Comparison of ENCODE assay signal across 9 cellular contexts in genomic region chr16:81522141-81522701, GRCh38.
DNase-seq lines count a peak whose midpoint lies in the region; ATAC-seq, FAIRE-seq and TF ChIP-seq lines count a peak whose summit lies in the region.
"Had no signal": no experiment of that assay in that cellular context is flagged by ENCODE, and none has a peak within 500 bp of the region (broad histone marks: within the 10 kb centered on the region; RNA-seq: fewer than 3 reads in every experiment).

No MANE protein-coding gene starts in this region.

- peak in 3 of 7 experiments; percentile 28 to 66 (median 39) for DNase-seq in CD8-positive, alpha-beta T cell
- DNase-seq in HPDE6-E6E7 (ENCODE audit: extremely low spot score): peak; percentile 58
- peak; percentile 27 to 85 (median 76) for DNase-seq in K562 (ENCODE audit: extremely low read depth in 1 of 4, low spot score in 3 of 4)
- DNase-seq in mucosa of descending colon: peak in 1 of 3 donors; percentile 41
- no peak for DNase-seq in GDM1 (lab: John Stamatoyannopoulos, UW)
- DNase-seq in activated CD4-positive, CD25-positive, alpha-beta regulatory T cell treated with anti-CD3 and anti-CD28 coated beads, Interleukin-2, amount 50 U/mL, for 72 hours: no peak
- no peak for DNase-seq in NCI-H524 treated with DMSO at 0.1 percent for 48 hours (lab: John Stamatoyannopoulos, UW)
- DNase-seq: activated CD4-positive, CD25-positive, alpha-beta regulatory T cell; KBM-7 had no signal

- CTCF ChIA-PET in CD8-positive, alpha-beta T cell (lab: Charles Lee): interaction anchor here (1.0 kb wide), 1 partner anchor 56 kb away, joined by 3 read pairs; no protein-coding TSS in a partner anchor
- CTCF ChIA-PET in K562 (lab: Yijun Ruan, JAX; ENCODE audit: low intra/inter-chr PET ratio): interaction anchor here (0.6 kb wide), 1 partner anchor 25 kb away, joined by 6 read pairs; no protein-coding TSS in a partner anchor

- peaks cover 59% of the 10 kb centered on the region for H3K4me1 Mint-ChIP-seq in CD8-positive, alpha-beta T cell (ENCODE audit: low read depth)

- H3K36me3 ChIP-seq in CD8-positive, alpha-beta T cell (ENCODE audit: insufficient read depth, low read length): no peaks in the 10 kb centered on the region
- H3K36me3 ChIP-seq in K562 (ENCODE audit: control insufficient read depth, insufficient read depth, low read length) (peaks cover 27% of the 10 kb centered on the region; the same call in 2 of the 3 replicates), mucosa of descending colon (ENCODE audit: low read depth) (no peaks in the 10 kb centered on the region)

- FAIRE-seq in K562 (lab: Jason Lieb, UNC): no peak

- no peaks in the 10 kb centered on the region for H3K27me3 ChIP-seq in CD8-positive, alpha-beta T cell (ENCODE audit: insufficient read depth, low read length)
- no peaks in the 10 kb centered on the region for H3K27me3 ChIP-seq in K562 (ENCODE audit: control insufficient read depth in 2 of 2, insufficient read depth in 2 of 2, low read length in 2 of 2)

- H3K4me1 ChIP-seq in CD8-positive, alpha-beta T cell (ENCODE audit: insufficient read depth, low read length): peaks cover 46% of the 10 kb centered on the region
- H3K4me1 ChIP-seq in K562 (replicated peaks in 1 of 2; ENCODE audit: control insufficient read depth in 2 of 2, insufficient read depth in 2 of 2, low read length in 2 of 2): peaks cover 24 to 31% of the 10 kb centered on the region in 2 experiments
- H3K4me1 ChIP-seq in mucosa of descending colon (ENCODE audit: low read depth): peaks cover 5% of the 10 kb centered on the region

- no peaks in the 10 kb centered on the region for H3K27me3 Mint-ChIP-seq in CD8-positive, alpha-beta T cell (ENCODE audit: low read depth)

- no peak for TF ChIP-seq EP300 in K562 (IDR thresholded peaks at IDR 0.05; ENCODE audit: low read length)

- intact Hi-C loops in CD8-positive, alpha-beta T cell (cut with DNase I, micrococcal nuclease): loop anchor here (1.0 to 10.0 kb wide), 7 partner anchors 50 to 1133 kb away; partner anchors contain the start of gene CMIP (in 2 of the 2)
- intact Hi-C loops in K562 (cut with micrococcal nuclease): no loop called here
- intact Hi-C loops in mucosa of descending colon (cut with DNase I, micrococcal nuclease): no loop called here

- no peaks in the 10 kb centered on the region for H3K9me3 Mint-ChIP-seq in CD8-positive, alpha-beta T cell

- no peak for TF ChIP-seq RAD21 in K562 (CRISPR knock-in tag; conservative IDR thresholded peaks at IDR 0.05 in 1 of 2, IDR thresholded peaks at IDR 0.05 in 1 of 2)

- H3K36me3 Mint-ChIP-seq in CD8-positive, alpha-beta T cell: peaks cover 13% of the 10 kb centered on the region

- no peak overlapping the region for H3K4me2 ChIP-seq in K562 (ENCODE audit: insufficient read depth, low read length)

- H3K27ac Mint-ChIP-seq in CD8-positive, alpha-beta T cell: peak overlapping the region; percentile 96

- H3K27ac ChIP-seq in CD8-positive, alpha-beta T cell (ENCODE audit: low read depth, low read length): peak overlapping the region; percentile 54
- no peak overlapping the region for H3K27ac ChIP-seq in K562 (ENCODE audit: extremely low read depth, low read depth, low read length)

- no peak overlapping the region for H2AFZ ChIP-seq in K562 (ENCODE audit: low read depth, low read length)

- H3K4me3 Mint-ChIP-seq in CD8-positive, alpha-beta T cell: no peak overlapping the region

- H3K9ac ChIP-seq in K562 (ENCODE audit: insufficient read depth in 1 of 2, low read depth in 2 of 2, low read length in 2 of 2): peak overlapping the region in 1 of 2 experiments; percentile 6; a peak in 1 of 4 replicates

- in situ Hi-C loops in K562 (cut with MboI): no loop called here

- no peak for TF ChIP-seq POLR2A in K562 (conservative IDR thresholded peaks at IDR 0.05)

- no peak overlapping the region for H3K4me3 ChIP-seq in CD8-positive, alpha-beta T cell (ENCODE audit: low read depth, low read length)
- H3K4me3 ChIP-seq in K562 (no peak overlapping the region), mucosa of descending colon (no peak overlapping the region)

- peaks cover 74% of the 10 kb centered on the region for H3K79me2 ChIP-seq in K562 (ENCODE audit: control insufficient read depth, insufficient read depth, low read length)

- no peaks in the 10 kb centered on the region for H3K9me3 ChIP-seq in CD8-positive, alpha-beta T cell (ENCODE audit: low read length)
- no peaks in the 10 kb centered on the region for H3K9me3 ChIP-seq in K562 (replicated peaks; ENCODE audit: control insufficient read depth, insufficient read depth, low read depth, low read length)
- no peaks in the 10 kb centered on the region for H3K9me3 ChIP-seq in mucosa of descending colon

- WGBS in K562 (ENCODE audit: insufficient coverage, low coverage, missing lambda C conversion rate): 55% methylated on average over 8 of the region's 8 CpGs

- POLR2A ChIA-PET in CD8-positive, alpha-beta T cell (lab: Charles Lee): interaction anchor here (0.8 to 1.3 kb wide), 4 partner anchors 12 to 94 kb away, joined by 3 to 6 read pairs (median 4); no protein-coding TSS in a partner anchor
- POLR2A ChIA-PET in K562 (lab: Yijun Ruan, JAX): interaction anchor here (0.8 to 1.9 kb wide), 7 partner anchors 8 to 93 kb away, joined by 3 to 4 read pairs (median 3); no protein-coding TSS in a partner anchor

- no TSS peak for BruUV-seq in K562 (replicated peaks; lab: Mats Ljungman, UMichigan)

- TF ChIP-seq CTCF in CD8-positive, alpha-beta T cell (IDR thresholded peaks at IDR 0.05): no peak
- TF ChIP-seq CTCF in K562 (IDR thresholded peaks at IDR 0.05 in 2 of 3, conservative IDR thresholded peaks at IDR 0.05 in 1 of 3; ENCODE audit: insufficient read depth in 2 of 3, low read depth in 1 of 3, low read length in 3 of 3) (no peak), mucosa of descending colon (IDR thresholded peaks at IDR 0.05) (no peak)

- H3K9me1 ChIP-seq in K562 (ENCODE audit: control insufficient read depth, insufficient read depth, low read length): peaks cover 8% of the 10 kb centered on the region

- peak; percentile 24 for ATAC-seq in CD8-positive, alpha-beta T cell
- ATAC-seq in K562: no peak
- peak; percentile 34 for ATAC-seq in mucosa of descending colon

- peaks cover 17% of the 10 kb centered on the region; the same call in 1 of the 2 replicates for H4K20me1 ChIP-seq in K562 (replicated peaks; ENCODE audit: control insufficient read depth, insufficient read depth, low read length)

TF ChIP-seq in K562, 482 proteins besides CTCF, POLR2A, EP300 and RAD21 (continues in another document):
- TF ChIP-seq ATF3 (IDR thresholded peaks at IDR 0.05) (peak; percentile 62; the same call in 1 of the 2 replicates), ATF3 (CRISPR knock-in tag; conservative IDR thresholded peaks at IDR 0.05) (no peak), ATF1 (CRISPR knock-in tag; IDR thresholded peaks at IDR 0.05) (no peak), ATF1 (tag; IDR thresholded peaks at IDR 0.05) (peak; percentile 79), RFX5 (IDR thresholded peaks at IDR 0.05; ENCODE audit: low read depth, low read length) (peak; percentile 80), CSDE1 (IDR thresholded peaks at IDR 0.05) (no peak), ZNF280B (CRISPR knock-in tag; IDR thresholded peaks at IDR 0.05) (no peak), CREM (IDR thresholded peaks at IDR 0.05; ENCODE audit: low read depth) (peak; percentile 47; the same call in 1 of the 2 replicates)

Comparison
In these comparisons a context has a peak if more than half of its experiments do, and no peak if none do; other contexts are left out.
1. DNase-seq: peak in HPDE6-E6E7 (single experiment) and K562 (4 of 4); none in GDM1 (single experiment), activated CD4-positive, CD25-positive, alpha-beta regulatory T cell treated with anti-CD3 and anti-CD28 coated beads, Interleukin-2, amount 50 U/mL, for 72 hours (single experiment) and NCI-H524 treated with DMSO at 0.1 percent for 48 hours (single experiment).
2. intact Hi-C loops: an anchor here in CD8-positive, alpha-beta T cell (1.0 to 10.0 kb wide); none called in K562 and mucosa of descending colon.